In the genomic region with DNA sequence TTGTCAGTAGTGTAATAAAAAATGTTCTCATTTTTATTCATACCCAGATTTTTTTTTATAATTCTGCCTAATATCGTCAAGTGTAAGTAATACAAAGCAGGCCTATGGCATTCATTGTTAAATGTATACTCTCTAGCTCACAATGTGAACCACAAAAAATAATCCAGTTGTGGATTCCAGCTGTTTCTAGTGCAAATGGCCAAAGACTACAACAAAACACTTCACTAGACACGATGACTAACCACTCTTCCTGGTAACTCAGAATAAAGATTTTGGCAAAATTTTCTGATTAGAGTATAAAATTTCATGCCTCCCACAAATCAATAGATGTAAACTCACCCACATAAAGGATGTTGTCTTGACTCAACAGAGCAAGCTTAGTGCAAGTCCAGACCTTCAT, we compare ENCODE assay signal across 25 cellular contexts.
"Had no signal": no experiment of that assay in that cellular context is flagged by ENCODE, and none has a peak within 500 bp of the region (broad histone marks: within the 10 kb centered on the region; RNA-seq: fewer than 3 reads in every experiment).

No MANE protein-coding gene starts in this region.

- H3K4me3 ChIP-seq: colonic mucosa, lower lobe of right lung, ovary, psoas muscle, sigmoid colon, thoracic aorta, tibial nerve, upper lobe of right lung, uterus had no signal

- DNase-seq: colonic mucosa; effector CD8-positive, alpha-beta T cell; endodermal cell; hypothalamus; immature natural killer cell; islet precursor cell; left ventricle myocardium superior; lower lobe of right lung; naive thymus-derived CD8-positive, alpha-beta T cell; nephron progenitor cell; nucleus accumbens; ovary; posterior cingulate gyrus; psoas muscle; right cardiac atrium; sigmoid colon; stimulated activated CD4-positive, alpha-beta T cell treated with anti-CD3 and anti-CD28 coated beads, Interleukin-2, amount 100 ng/mL, for 24 hours; stimulated activated CD4-positive, alpha-beta T cell treated with anti-CD3 and anti-CD28 coated beads, Interleukin-4, amount 100 ng/mL, for 4 hours; upper lobe of right lung; uterus had no signal

- H3K9me3 ChIP-seq: colonic mucosa, ovary, psoas muscle, upper lobe of right lung, uterus had no signal

- H3K36me3 ChIP-seq: colonic mucosa, lower lobe of right lung, ovary, sigmoid colon, thoracic aorta, tibial nerve, upper lobe of right lung, uterus had no signal

- H3K27ac ChIP-seq: colonic mucosa, epithelial cell of prostate, lower lobe of right lung, ovary, psoas muscle, sigmoid colon, thoracic aorta, tibial nerve, upper lobe of right lung, uterus had no signal

- ATAC-seq: esophagus mucosa; left ventricle myocardium superior; lower lobe of right lung; naive thymus-derived CD8-positive, alpha-beta T cell; psoas muscle; right cardiac atrium; stimulated activated memory B cell treated with anti-CD40 and anti-IgM and Interleukin-4, amounts not matched to agents 10 μg/mL and 1 μg/mL and 100 μg/mL, for 72 hours; upper lobe of right lung had no signal

- H3K27me3 ChIP-seq: colonic mucosa, sigmoid colon, tibial nerve, upper lobe of right lung, uterus had no signal

- H3K4me1 ChIP-seq: colonic mucosa, lower lobe of right lung, psoas muscle, sigmoid colon, upper lobe of right lung, uterus had no signal
